ENCODE assay signal across 8 cellular contexts in the genomic region with DNA sequence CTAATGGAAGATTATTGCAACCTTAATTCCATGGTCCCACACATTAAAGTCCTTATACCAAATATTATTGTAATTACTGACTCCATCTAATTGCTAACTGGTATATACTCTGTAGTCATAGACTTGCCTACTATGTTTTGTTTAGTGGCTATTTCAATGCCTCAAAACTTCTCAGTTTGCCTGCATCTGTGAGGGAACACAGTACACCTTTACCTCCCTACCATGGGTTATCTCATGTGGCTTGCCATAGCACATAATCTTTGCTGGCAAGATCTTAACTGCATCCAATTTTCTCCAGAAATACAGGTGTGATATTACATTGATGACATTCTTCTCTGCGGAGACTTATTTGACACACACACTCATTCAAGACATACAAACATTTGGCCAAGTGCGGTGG.
"Had no signal": no experiment of that assay in that cellular context is flagged by ENCODE, and none has a peak within 500 bp of the region (broad histone marks: within the 10 kb centered on the region; RNA-seq: fewer than 3 reads in every experiment).

No MANE protein-coding gene starts in this region.

- H3K4me3 ChIP-seq: GM12878 had no signal

- FAIRE-seq: G401.6, GM12878, GM12891, GM12892, GM18507, GM19239 had no signal

- DNase-seq: GDM1, GF-D8 had no signal
